In genomic region chr1:25658791-25659431, GRCh38 we compare ENCODE assay signal across 1 cellular context.
TF ChIP-seq lines count a peak whose summit lies in the region.

No MANE protein-coding gene starts in this region.

TF ChIP-seq in HepG2, 621 proteins besides CTCF, POLR2A, EP300 and RAD21:
- TF ChIP-seq, protein P1, sequence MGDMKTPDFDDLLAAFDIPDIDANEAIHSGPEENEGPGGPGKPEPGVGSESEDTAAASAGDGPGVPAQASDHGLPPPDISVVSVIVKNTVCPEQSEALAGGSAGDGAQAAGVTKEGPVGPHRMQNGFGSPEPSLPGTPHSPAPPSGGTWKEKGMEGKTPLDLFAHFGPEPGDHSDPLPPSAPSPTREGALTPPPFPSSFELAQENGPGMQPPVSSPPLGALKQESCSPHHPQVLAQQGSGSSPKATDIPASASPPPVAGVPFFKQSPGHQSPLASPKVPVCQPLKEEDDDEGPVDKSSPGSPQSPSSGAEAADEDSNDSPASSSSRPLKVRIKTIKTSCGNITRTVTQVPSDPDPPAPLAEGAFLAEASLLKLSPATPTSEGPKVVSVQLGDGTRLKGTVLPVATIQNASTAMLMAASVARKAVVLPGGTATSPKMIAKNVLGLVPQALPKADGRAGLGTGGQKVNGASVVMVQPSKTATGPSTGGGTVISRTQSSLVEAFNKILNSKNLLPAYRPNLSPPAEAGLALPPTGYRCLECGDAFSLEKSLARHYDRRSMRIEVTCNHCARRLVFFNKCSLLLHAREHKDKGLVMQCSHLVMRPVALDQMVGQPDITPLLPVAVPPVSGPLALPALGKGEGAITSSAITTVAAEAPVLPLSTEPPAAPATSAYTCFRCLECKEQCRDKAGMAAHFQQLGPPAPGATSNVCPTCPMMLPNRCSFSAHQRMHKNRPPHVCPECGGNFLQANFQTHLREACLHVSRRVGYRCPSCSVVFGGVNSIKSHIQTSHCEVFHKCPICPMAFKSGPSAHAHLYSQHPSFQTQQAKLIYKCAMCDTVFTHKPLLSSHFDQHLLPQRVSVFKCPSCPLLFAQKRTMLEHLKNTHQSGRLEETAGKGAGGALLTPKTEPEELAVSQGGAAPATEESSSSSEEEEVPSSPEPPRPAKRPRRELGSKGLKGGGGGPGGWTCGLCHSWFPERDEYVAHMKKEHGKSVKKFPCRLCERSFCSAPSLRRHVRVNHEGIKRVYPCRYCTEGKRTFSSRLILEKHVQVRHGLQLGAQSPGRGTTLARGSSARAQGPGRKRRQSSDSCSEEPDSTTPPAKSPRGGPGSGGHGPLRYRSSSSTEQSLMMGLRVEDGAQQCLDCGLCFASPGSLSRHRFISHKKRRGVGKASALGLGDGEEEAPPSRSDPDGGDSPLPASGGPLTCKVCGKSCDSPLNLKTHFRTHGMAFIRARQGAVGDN (CRISPR knock-in tag; IDR thresholded peaks at IDR 0.05) = no peak
- TF ChIP-seq GTF2F1 (IDR thresholded peaks at IDR 0.05; ENCODE audit: low read length) = no peak
- no peak for TF ChIP-seq CSRNP1 (CRISPR knock-in tag; IDR thresholded peaks at IDR 0.05)
- no peak for TF ChIP-seq MIXL1 (CRISPR knock-in tag; IDR thresholded peaks at IDR 0.05)
- no peak for TF ChIP-seq ELF1 (CRISPR knock-in tag; IDR thresholded peaks at IDR 0.05)
- no peak for TF ChIP-seq ZKSCAN1 (IDR thresholded peaks at IDR 0.05; ENCODE audit: low read length)
- TF ChIP-seq MATR3 (CRISPR knock-in tag; IDR thresholded peaks at IDR 0.05) = no peak
- TF ChIP-seq HNRNPK (IDR thresholded peaks at IDR 0.05; ENCODE audit: low read depth, low read length, poor library complexity, severe bottlenecking) = no peak
- TF ChIP-seq ZNF431 (CRISPR knock-in tag; IDR thresholded peaks at IDR 0.05; ENCODE audit: borderline replicate concordance, low read depth) = no peak
- no peak for TF ChIP-seq ZNF138 (CRISPR knock-in tag; IDR thresholded peaks at IDR 0.05; ENCODE audit: low read depth)
- TF ChIP-seq THYN1 (CRISPR knock-in tag; IDR thresholded peaks at IDR 0.05; ENCODE audit: borderline replicate concordance, low read depth) = no peak
- TF ChIP-seq NFYC (CRISPR knock-in tag; IDR thresholded peaks at IDR 0.05) = no peak
- no peak for TF ChIP-seq RBM22 (optimal IDR thresholded peaks at IDR 0.05; ENCODE audit: low read length)
- TF ChIP-seq ZBTB43 (CRISPR knock-in tag; conservative IDR thresholded peaks at IDR 0.05) = no peak
- TF ChIP-seq CREB3 (CRISPR knock-in tag; IDR thresholded peaks at IDR 0.05) = no peak
- TF ChIP-seq TRIM24 (CRISPR knock-in tag; IDR thresholded peaks at IDR 0.05) = no peak
- TF ChIP-seq ZNF839 (CRISPR knock-in tag; IDR thresholded peaks at IDR 0.05; ENCODE audit: borderline replicate concordance) = no peak
- TF ChIP-seq ELK4 (CRISPR knock-in tag; IDR thresholded peaks at IDR 0.05; ENCODE audit: borderline replicate concordance) = no peak
